ENCODE assay signal across 29 cellular contexts in the genomic region with DNA sequence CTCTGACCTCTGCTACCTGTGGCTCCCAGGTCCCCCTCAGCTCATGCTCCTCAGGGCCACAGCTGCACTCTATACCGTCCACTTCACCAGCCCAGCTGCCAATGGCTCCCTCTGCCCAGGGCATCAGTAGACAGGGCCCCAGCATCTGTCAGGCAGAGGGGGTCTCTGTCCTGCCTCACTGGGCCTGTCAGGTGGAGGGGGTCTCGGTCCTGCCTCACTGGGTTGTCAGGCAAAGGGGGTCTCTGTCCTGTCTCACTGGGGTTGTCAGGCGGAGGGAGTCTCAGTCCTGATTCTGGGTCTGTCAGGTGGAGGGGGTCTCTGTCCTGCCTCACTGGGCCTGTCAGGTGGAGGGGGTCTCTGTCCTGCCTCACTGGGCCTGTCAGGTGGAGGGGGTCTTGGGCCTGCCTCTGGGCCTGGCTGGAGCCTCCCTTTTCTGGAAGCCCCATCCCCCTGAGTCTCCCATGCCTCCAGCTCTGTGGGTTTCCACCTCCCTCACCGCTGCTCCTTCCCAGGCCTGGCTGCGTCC. TPM values are rescaled to one million over a fixed set of nuclear protein-coding genes. Genes with fewer than 3 reads are reported as not detected.
DNase-seq lines count a peak whose midpoint lies in the region; ATAC-seq and TF ChIP-seq lines count a peak whose summit lies in the region.
"Had no signal": no experiment of that assay in that cellular context is flagged by ENCODE, and none has a peak within 500 bp of the region (broad histone marks: within the 10 kb centered on the region; RNA-seq: fewer than 3 reads in every experiment).

No MANE protein-coding gene starts in this region.

- H3K36me3 Mint-ChIP-seq in osteocyte (ENCODE audit: unreplicated experiment): no peaks in the 10 kb centered on the region
- H3K36me3 Mint-ChIP-seq: activated naive CD4-positive, alpha-beta T cell treated with anti-CD3 and anti-CD28 coated beads, Interleukin-2, amount 50 U/mL, for 72 hours; CD8-positive, alpha-beta T cell had no signal

- H3K9me3 ChIP-seq in left ventricle myocardium inferior (replicated peaks): no peaks in the 10 kb centered on the region
- H3K9me3 ChIP-seq: breast epithelium, MG63 had no signal

- H3K27ac ChIP-seq in left ventricle myocardium inferior (replicated peaks): no peak overlapping the region
- H3K27ac ChIP-seq: HL-60, PC-9, skin epidermis had no signal

- no peaks in the 10 kb centered on the region for H3K36me3 ChIP-seq in left ventricle myocardium inferior
- H3K36me3 ChIP-seq: breast epithelium, MG63 had no signal

- intact Hi-C loops in left ventricle myocardium inferior (cut with micrococcal nuclease) (no loop called here), left cardiac atrium (cut with DNase I) (no loop called here)

- no peaks in the 10 kb centered on the region for H3K9me3 Mint-ChIP-seq in osteocyte (ENCODE audit: unreplicated experiment)
- H3K9me3 Mint-ChIP-seq: activated CD4-positive, alpha-beta memory T cell treated with anti-CD3 and anti-CD28 coated beads, Interleukin-2, amount 10 ng/mL, durations not matched to agents 7 days and 5 days; activated T-helper 2 cell treated with anti-CD3 and anti-CD28 coated beads, Interferon-gamma antibody, Interleukin-2, Interleukin-4, amounts not matched to agents 10 μg/mL and 5 μg/mL and 100 μg/mL, durations not matched to agents 14 hours and 24 hours and 36 hours; CD8-positive, alpha-beta T cell had no signal

- peaks cover 10% of the 10 kb centered on the region for H3K4me1 Mint-ChIP-seq in osteocyte (ENCODE audit: unreplicated experiment)
- H3K4me1 Mint-ChIP-seq: B cell had no signal

- no peak for TF ChIP-seq CTCF in left ventricle myocardium inferior (IDR thresholded peaks at IDR 0.05; ENCODE audit: borderline replicate concordance)
- TF ChIP-seq CTCF in osteocyte (IDR thresholded peaks at IDR 0.05): no peak

- no peak overlapping the region for H3K4me3 Mint-ChIP-seq in osteocyte (ENCODE audit: unreplicated experiment)
- H3K4me3 Mint-ChIP-seq: activated CD4-positive, alpha-beta memory T cell treated with anti-CD3 and anti-CD28 coated beads, Interleukin-2, amount 10 ng/mL, durations not matched to agents 7 days and 5 days; B cell; CD8-positive, alpha-beta T cell; T-helper 17 cell had no signal

- DNase-seq in left ventricle myocardium inferior (peak; percentile 9), left cardiac atrium (no peak), ecto neural progenitor cell (ENCODE audit: low spot score) (peak; percentile 43), osteocyte (ENCODE audit: extremely low spot score, unreplicated experiment) (peak; percentile 75), T1000 (lab: John Stamatoyannopoulos, UW) (no peak), cerebellum (ENCODE audit: low spot score) (no peak)
- no peak for DNase-seq in effector CD4-positive, alpha-beta T cell
- DNase-seq: ACHN; activated CD4-positive, alpha-beta memory T cell treated with anti-CD3 and anti-CD28 coated beads, Interleukin-2, amount 10 ng/mL, durations not matched to agents 7 days and 5 days; anterior cingulate cortex; CD8-positive, alpha-beta T cell; cortex of kidney; H9; KBM-7; MG63; NCI-H1417 treated with DMSO at 0.1 percent for 48 hours; NCI-H2081; NCI-H226; NCI-H69; PC-9; SHP77; stimulated activated naive CD4-positive, alpha-beta T cell; T-helper 17 cell had no signal

- peaks cover 91% of the 10 kb centered on the region for H3K27me3 ChIP-seq in left ventricle myocardium inferior (ENCODE audit: low read depth)
- H3K27me3 ChIP-seq: breast epithelium, MG63 had no signal

- no peak overlapping the region for H3K27ac Mint-ChIP-seq in osteocyte (ENCODE audit: unreplicated experiment)
- H3K27ac Mint-ChIP-seq: activated CD4-positive, alpha-beta memory T cell treated with anti-CD3 and anti-CD28 coated beads, Interleukin-2, amount 10 ng/mL, durations not matched to agents 7 days and 5 days; activated naive CD4-positive, alpha-beta T cell treated with anti-CD3 and anti-CD28 coated beads, Interleukin-2, amount 50 U/mL, for 72 hours; activated T-helper 2 cell treated with anti-CD3 and anti-CD28 coated beads, Interferon-gamma antibody, Interleukin-2, Interleukin-4, amounts not matched to agents 10 μg/mL and 5 μg/mL and 100 μg/mL, durations not matched to agents 14 hours and 24 hours and 36 hours; B cell; CD8-positive, alpha-beta T cell; T-helper 17 cell had no signal

- no peak overlapping the region for H3K4me3 ChIP-seq in left ventricle myocardium inferior
- H3K4me3 ChIP-seq: MG63, PC-9, skin epidermis had no signal

- H3K4me1 ChIP-seq in left ventricle myocardium inferior: peaks cover 7% of the 10 kb centered on the region
- H3K4me1 ChIP-seq: breast epithelium had no signal

- no peak for ATAC-seq in left cardiac atrium
- ATAC-seq: activated naive CD4-positive, alpha-beta T cell treated with anti-CD3 and anti-CD28 coated beads, Interleukin-2, amount 50 U/mL, for 72 hours; CD8-positive, alpha-beta T cell; T-helper 17 cell had no signal

- no peaks in the 10 kb centered on the region for H3K27me3 Mint-ChIP-seq in osteocyte (ENCODE audit: unreplicated experiment)

RNA-seq across cellular contexts. Expression of a gene that starts 19.9 kb away (rescaled TPM):
- total RNA-seq in left ventricle myocardium inferior (1.0 TPM), left cardiac atrium (1 to 10 TPM in 1 of 2 donors, under 1 TPM in 1; 0.77 to 1.2 TPM), osteocyte (1.9 and 2.1 TPM in 2 replicates), cerebellum (4.2 TPM)

Comparison
In these comparisons a context has a peak if more than half of its experiments do, and no peak if none do; other contexts are left out.
1. DNase-seq: peak in left ventricle myocardium inferior (single experiment), ecto neural progenitor cell (single experiment) and osteocyte (single experiment); none in left cardiac atrium (single experiment), T1000 (single experiment), effector CD4-positive, alpha-beta T cell (single experiment) and cerebellum (single experiment).